Comparison of ENCODE assay signal across 13 cellular contexts in genomic region chr4:7778524-7779193, GRCh38.
A peak's percentile ranks its signal among the peaks of the same experiment; 100 is the strongest.
DNase-seq lines count a peak whose midpoint lies in the region; ATAC-seq and TF ChIP-seq lines count a peak whose summit lies in the region.
"Had no signal": no experiment of that assay in that cellular context is flagged by ENCODE, and none has a peak within 500 bp of the region (broad histone marks: within the 10 kb centered on the region; RNA-seq: fewer than 3 reads in every experiment).

No MANE protein-coding gene starts in this region.

- no peaks in the 10 kb centered on the region for H3K9me3 Mint-ChIP-seq in MCF 10A (ENCODE audit: unreplicated experiment)
- H3K9me3 Mint-ChIP-seq: T-helper 1 cell treated with Interleukin-12 subunit alpha and Interleukin-12 subunit beta and Interleukin-4 antibody, amounts not matched to agents 30 μg/mL and 1 μg/mL, for 36 hours had no signal

- no peak for TF ChIP-seq CTCF in breast epithelium (IDR thresholded peaks at IDR 0.05)
- TF ChIP-seq CTCF in MCF 10A (IDR thresholded peaks at IDR 0.05; ENCODE audit: unreplicated experiment), result no peak
- TF ChIP-seq CTCF in lower lobe of right lung (IDR thresholded peaks at IDR 0.05), result no peak
- no peak for TF ChIP-seq CTCF in transverse colon (IDR thresholded peaks at IDR 0.05)

- H3K27me3 Mint-ChIP-seq in MCF 10A (ENCODE audit: insufficient read depth, unreplicated experiment), result no peaks in the 10 kb centered on the region

- H3K9me3 ChIP-seq in breast epithelium, result no peaks in the 10 kb centered on the region
- H3K9me3 ChIP-seq in lower lobe of right lung, result no peaks in the 10 kb centered on the region
- no peaks in the 10 kb centered on the region for H3K9me3 ChIP-seq in transverse colon

- no peak for TF ChIP-seq EP300 in transverse colon (IDR thresholded peaks at IDR 0.05; ENCODE audit: low read depth)

- intact Hi-C loops in breast epithelium (cut with DNase I; ENCODE audit: low total_unique reads) (no loop called here), MCF 10A (cut with micrococcal nuclease) (no loop called here), lower lobe of right lung (cut with DNase I) (no loop called here), transverse colon (cut with DNase I; ENCODE audit: low total_unique reads) (loop anchor here (10.0 kb wide), 1 partner anchor 156 kb away; the partner anchor contains the start of gene AFAP1)

- no peak for TF ChIP-seq POLR2A in breast epithelium (IDR thresholded peaks at IDR 0.05)
- TF ChIP-seq POLR2A in transverse colon (IDR thresholded peaks at IDR 0.05), result no peak

- H3K36me3 ChIP-seq in breast epithelium, result no peaks in the 10 kb centered on the region
- H3K36me3 ChIP-seq in lower lobe of right lung, result peaks cover 31% of the 10 kb centered on the region
- peaks cover 0 to 4% (median 0%) of the 10 kb centered on the region in 4 donors for H3K36me3 ChIP-seq in transverse colon

- H3K4me1 Mint-ChIP-seq in MCF 10A (ENCODE audit: insufficient read depth, unreplicated experiment), result no peaks in the 10 kb centered on the region

- no peak overlapping the region for H3K27ac Mint-ChIP-seq in MCF 10A (ENCODE audit: low read depth, unreplicated experiment)
- H3K27ac Mint-ChIP-seq: T-helper 1 cell treated with Interleukin-12 subunit alpha and Interleukin-12 subunit beta and Interleukin-4 antibody, amounts not matched to agents 30 μg/mL and 1 μg/mL, for 36 hours had no signal

- H3K27ac ChIP-seq in breast epithelium (peak overlapping the region; percentile 42 to 48), caudate nucleus (ENCODE audit: low read depth, low read length) (peak overlapping the region; percentile 3), lower lobe of right lung (peak overlapping the region; percentile 50), transverse colon (peak overlapping the region; percentile 54 to 77 (median 62))
- H3K27ac ChIP-seq: epithelial cell of prostate had no signal

- 47 to 79% methylated on average over 9 to 18 of the region's 18 CpGs for WGBS in transverse colon (ENCODE audit: low coverage in 1 of 2), 2 donors

- H3K4me1 ChIP-seq in breast epithelium (no peaks in the 10 kb centered on the region), lower lobe of right lung (peaks cover 20% of the 10 kb centered on the region), transverse colon (peaks cover 0 to 63% (median 33%) of the 10 kb centered on the region in 4 donors)

- DNase-seq in breast epithelium (ENCODE audit: low spot score in 2 of 2) (peak in 1 of 2 donors; percentile 46), MCF 10A (ENCODE audit: unreplicated experiment) (no peak), caudate nucleus (lab: John Stamatoyannopoulos, UW) (no peak), lower lobe of right lung (no peak), transverse colon (no peak), NCI-H2107 treated with DMSO at 0.1 percent for 48 hours (lab: John Stamatoyannopoulos, UW; ENCODE audit: unreplicated experiment) (no peak), AML-193 (lab: John Stamatoyannopoulos, UW) (no peak)
- DNase-seq: anterior cingulate cortex, GF-D8 had no signal

- ATAC-seq in lower lobe of right lung, result no peak
- ATAC-seq in HG03108 (IDR thresholded peaks at IDR 0.05; ENCODE audit: unreplicated experiment), result no peak

- POLR2A ChIA-PET in MCF 10A (lab: Yijun Ruan, JAX), result no interaction called here

- CTCF ChIA-PET in MCF 10A (lab: Yijun Ruan, JAX), result interaction anchor here (0.5 to 1.5 kb wide), 8 partner anchors 17 to 316 kb away, joined by 3 to 4 read pairs (median 3); no protein-coding TSS in a partner anchor

- in situ Hi-C loops in transverse colon (cut with MboI; ENCODE audit: low pct_ligation_motif_present in 1 of 4, low pct_unique_long_range_greater_than_20kb in 1 of 4, low sequenced_read_pairs in 3 of 4), result no loop called here

- BruUV-seq in MCF 10A (replicated peaks; lab: Mats Ljungman, UMichigan), result no TSS peak

- H3K4me3 Mint-ChIP-seq in MCF 10A (ENCODE audit: unreplicated experiment), result no peak overlapping the region
- H3K4me3 Mint-ChIP-seq: T-helper 1 cell treated with Interleukin-12 subunit alpha and Interleukin-12 subunit beta and Interleukin-4 antibody, amounts not matched to agents 30 μg/mL and 1 μg/mL, for 36 hours had no signal

- H3K36me3 Mint-ChIP-seq in MCF 10A (ENCODE audit: insufficient read depth, unreplicated experiment), result peaks cover 37% of the 10 kb centered on the region

- H3K27me3 ChIP-seq in breast epithelium, result no peaks in the 10 kb centered on the region
- H3K27me3 ChIP-seq in lower lobe of right lung (ENCODE audit: low read depth), result no peaks in the 10 kb centered on the region
- H3K27me3 ChIP-seq in transverse colon, result no peaks in the 10 kb centered on the region

- H3K4me3 ChIP-seq in breast epithelium (peak overlapping the region in 2 of 3 donors; percentile 35 to 41), lower lobe of right lung (peak overlapping the region; percentile 39), transverse colon (peak overlapping the region in 1 of 4 donors; percentile 4)
- H3K4me3 ChIP-seq: skin epidermis had no signal

Comparison
In these comparisons a context has a peak if more than half of its experiments do, and no peak if none do; other contexts are left out.
1. H3K27ac ChIP-seq: peak in every context shown above with its lines; median percentile 62 in transverse colon; 50 in lower lobe of right lung; 45 in breast epithelium; 3 in caudate nucleus.